ENCODE assay signal across 9 cellular contexts in the genomic region with DNA sequence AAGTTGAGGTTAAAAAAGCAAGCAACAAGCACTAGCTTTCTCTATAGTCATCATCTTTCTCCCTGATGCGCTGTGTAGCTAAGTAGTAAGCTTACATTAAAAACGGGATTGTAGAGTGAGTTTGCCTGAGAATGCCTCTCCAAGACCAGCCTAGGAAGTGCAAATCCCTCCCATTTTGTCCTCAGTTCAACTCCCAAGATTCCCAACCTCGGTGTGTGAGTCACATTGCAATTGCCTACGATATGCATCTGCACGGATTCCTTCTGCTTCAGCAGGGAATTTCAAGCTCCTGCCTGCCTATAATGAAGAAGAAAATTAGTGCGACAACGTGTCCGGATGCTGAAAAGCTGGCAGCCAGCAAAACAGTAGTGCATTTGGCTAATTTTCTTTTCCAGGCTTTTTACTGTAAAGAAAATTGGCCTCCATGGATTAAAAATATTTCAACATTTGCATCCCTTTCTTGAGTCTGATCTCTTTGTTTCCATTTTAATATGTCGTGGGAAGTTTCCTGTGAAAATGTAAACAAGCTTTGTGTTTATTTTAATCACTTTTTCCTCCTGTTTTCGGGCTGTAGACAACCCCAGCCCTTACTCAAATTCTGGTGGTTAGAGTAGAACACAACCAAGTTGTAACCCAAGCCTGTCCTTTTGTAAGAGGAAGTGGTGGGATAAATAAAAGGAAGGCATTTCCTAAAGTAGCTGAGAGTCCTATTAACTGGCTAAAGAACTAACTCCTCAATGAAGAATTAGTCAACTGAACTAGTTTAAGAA. TPM values are rescaled to one million over a fixed set of nuclear protein-coding genes. Genes with fewer than 3 reads are reported as not detected.
DNase-seq lines count a peak whose midpoint lies in the region; ATAC-seq, FAIRE-seq and TF ChIP-seq lines count a peak whose summit lies in the region.
"Had no signal": no experiment of that assay in that cellular context is flagged by ENCODE, and none has a peak within 500 bp of the region (broad histone marks: within the 10 kb centered on the region; RNA-seq: fewer than 3 reads in every experiment).

No MANE protein-coding gene starts in this region.

- H3K27me3 ChIP-seq in RWPE2 (ENCODE audit: insufficient read depth, poor library complexity, severe bottlenecking) = no peaks in the 10 kb centered on the region
- no peaks in the 10 kb centered on the region for H3K27me3 ChIP-seq in foreskin keratinocyte
- H3K27me3 ChIP-seq in WERI-Rb-1 (ENCODE audit: insufficient read depth, low read depth, severe bottlenecking) = no peaks in the 10 kb centered on the region

- DNase-seq in H54 (ENCODE audit: insufficient read length, low spot score) (no peak), RWPE2 (ENCODE audit: low spot score) (no peak), foreskin keratinocyte (peak; percentile 73 to 84), putamen (ENCODE audit: low spot score) (peak; percentile 80), WERI-Rb-1 (no peak), HT-29 (ENCODE audit: low spot score) (no peak)
- DNase-seq in stimulated activated naive CD4-positive, alpha-beta T cell (lab: John Stamatoyannopoulos, UW) = no peak

- FAIRE-seq in H54 (lab: Jason Lieb, UNC) = peak; percentile 98
- FAIRE-seq: frontal cortex had no signal

- peaks cover 36% of the 10 kb centered on the region for H3K4me1 ChIP-seq in RWPE2 (ENCODE audit: insufficient read depth, poor library complexity, severe bottlenecking)
- peaks cover 22% of the 10 kb centered on the region for H3K4me1 ChIP-seq in foreskin keratinocyte

- H3K36me3 ChIP-seq in RWPE2 (ENCODE audit: low read depth) (no peaks in the 10 kb centered on the region), WERI-Rb-1 (no peaks in the 10 kb centered on the region)

- ATAC-seq in RWPE2 (ENCODE audit: low read depth) (peak; percentile 88), foreskin keratinocyte (peak; percentile 93), HG03521 (IDR thresholded peaks at IDR 0.05; ENCODE audit: unreplicated experiment) (no peak)

- TF ChIP-seq POLR2A in H54 (IDR thresholded peaks at IDR 0.05; ENCODE audit: low read depth, low read length) = no peak

- H3K4me3 ChIP-seq in RWPE2 (ENCODE audit: severe bottlenecking) = no peak overlapping the region
- H3K4me3 ChIP-seq in WERI-Rb-1 (ENCODE audit: low read depth, low read length) = no peak overlapping the region

- H3K9me3 ChIP-seq in RWPE2 (ENCODE audit: severe bottlenecking) (no peaks in the 10 kb centered on the region), WERI-Rb-1 (ENCODE audit: severe bottlenecking) (no peaks in the 10 kb centered on the region)

- H3K27ac ChIP-seq in RWPE2 (ENCODE audit: poor library complexity, severe bottlenecking) (peak overlapping the region; percentile 86), foreskin keratinocyte (peak overlapping the region; percentile 20), WERI-Rb-1 (no peak overlapping the region)

- TF ChIP-seq CTCF in RWPE2 (IDR thresholded peaks at IDR 0.05; ENCODE audit: poor library complexity, severe bottlenecking) = no peak
- TF ChIP-seq CTCF in foreskin keratinocyte (conservative IDR thresholded peaks at IDR 0.05) = no peak
- no peak for TF ChIP-seq CTCF in WERI-Rb-1 (IDR thresholded peaks at IDR 0.05; ENCODE audit: low read depth, low read length)

RNA-seq across cellular contexts. Expression of a gene that starts 58.4 kb away (rescaled TPM):
- total RNA-seq in foreskin keratinocyte = 11.9 and 13.2 TPM in 2 replicates
- polyA plus RNA-seq in foreskin keratinocyte = 1.2 TPM in 2 replicates
- 3.9 and 5.2 TPM in 2 replicates for total RNA-seq in HT-29 (2014; rRNA removed; shearing (Covaris generic))

Comparison
In these comparisons a context has a peak if more than half of its experiments do, and no peak if none do; other contexts are left out.
1. DNase-seq: peak in foreskin keratinocyte (2 of 2) and putamen (single experiment); none in H54 (single experiment), RWPE2 (single experiment), WERI-Rb-1 (single experiment), stimulated activated naive CD4-positive, alpha-beta T cell (0 of 6) and HT-29 (single experiment).